Comparison of ENCODE assay signal across 1 cellular context in the genomic region with DNA sequence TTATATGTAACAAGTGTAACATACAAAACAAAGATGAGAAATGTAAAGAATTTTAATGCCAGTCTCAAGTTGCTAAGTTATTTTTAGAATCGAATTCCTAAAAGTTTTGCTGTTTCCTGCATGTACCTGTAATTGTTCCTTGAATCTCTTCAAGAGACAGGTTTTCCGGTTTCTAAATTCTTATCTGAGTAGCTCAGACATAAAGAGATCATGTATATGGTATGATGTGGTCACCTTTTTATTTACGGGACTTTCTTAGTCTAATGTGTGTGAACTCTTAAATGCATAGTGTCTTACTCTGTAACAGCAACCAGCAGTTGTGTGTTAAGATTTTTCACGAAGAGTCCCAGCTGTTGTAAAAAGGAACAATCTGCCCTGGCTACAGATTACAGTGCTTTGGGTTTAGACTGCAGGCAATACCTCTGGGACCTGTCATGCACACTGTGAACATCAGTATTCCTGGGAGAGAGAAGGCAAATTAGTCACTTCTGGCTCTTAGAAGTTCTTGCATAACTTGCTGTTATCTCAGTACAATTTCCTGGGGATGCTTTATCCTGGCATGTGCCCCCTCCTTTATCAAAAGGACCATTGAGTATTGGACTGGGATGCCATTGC.
A peak's percentile ranks its signal among the peaks of the same experiment; 100 is the strongest.
TF ChIP-seq lines count a peak whose summit lies in the region.

No MANE protein-coding gene starts in this region.

TF ChIP-seq in SK-N-SH, 30 proteins besides CTCF, POLR2A, EP300 and RAD21 (continued from another document):
- TF ChIP-seq NRF1 (IDR thresholded peaks at IDR 0.05; ENCODE audit: low read depth, low read length) = no peak
- no peak for TF ChIP-seq GATA2 (CRISPR knock-in tag; IDR thresholded peaks at IDR 0.05)
- TF ChIP-seq TAF1 (IDR thresholded peaks at IDR 0.05; ENCODE audit: borderline replicate concordance, low read depth, low read length) = no peak
- no peak for TF ChIP-seq GABPA (IDR thresholded peaks at IDR 0.05; ENCODE audit: low read depth)
- TF ChIP-seq, protein P1, sequence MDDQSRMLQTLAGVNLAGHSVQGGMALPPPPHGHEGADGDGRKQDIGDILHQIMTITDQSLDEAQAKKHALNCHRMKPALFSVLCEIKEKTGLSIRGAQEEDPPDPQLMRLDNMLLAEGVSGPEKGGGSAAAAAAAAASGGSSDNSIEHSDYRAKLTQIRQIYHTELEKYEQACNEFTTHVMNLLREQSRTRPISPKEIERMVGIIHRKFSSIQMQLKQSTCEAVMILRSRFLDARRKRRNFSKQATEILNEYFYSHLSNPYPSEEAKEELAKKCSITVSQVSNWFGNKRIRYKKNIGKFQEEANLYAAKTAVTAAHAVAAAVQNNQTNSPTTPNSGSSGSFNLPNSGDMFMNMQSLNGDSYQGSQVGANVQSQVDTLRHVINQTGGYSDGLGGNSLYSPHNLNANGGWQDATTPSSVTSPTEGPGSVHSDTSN (IDR thresholded peaks at IDR 0.05) = no peak
- no peak for TF ChIP-seq FOXJ3 (CRISPR knock-in tag; IDR thresholded peaks at IDR 0.05)
- TF ChIP-seq RCOR1 (IDR thresholded peaks at IDR 0.05; ENCODE audit: low read length) = no peak
- TF ChIP-seq IRF3 (IDR thresholded peaks at IDR 0.05; ENCODE audit: low read depth, low read length) = no peak
- no peak for TF ChIP-seq FOSL2 (IDR thresholded peaks at IDR 0.05; ENCODE audit: borderline replicate concordance, low read depth)
- no peak for TF ChIP-seq SMC3 (IDR thresholded peaks at IDR 0.05; ENCODE audit: low read depth, low read length)
- 0 out of 2 replicates have a peak, but pooled peaks have one; percentile 26 for TF ChIP-seq SIN3A (IDR thresholded peaks at IDR 0.05; ENCODE audit: borderline replicate concordance, low read depth, low read length)
- no peak for TF ChIP-seq EZH2phosphoT487 (IDR thresholded peaks at IDR 0.05; ENCODE audit: borderline replicate concordance, low read depth)
- TF ChIP-seq ELF1 (IDR thresholded peaks at IDR 0.05) = no peak
- peak; percentile 8; the same call in 1 of the 2 replicates for TF ChIP-seq NFIC (IDR thresholded peaks at IDR 0.05; ENCODE audit: borderline replicate concordance)
- TF ChIP-seq MXI1 (IDR thresholded peaks at IDR 0.05; ENCODE audit: low read depth, low read length) = no peak
